Comparison of ENCODE assay signal across 1 cellular context in the genomic region with DNA sequence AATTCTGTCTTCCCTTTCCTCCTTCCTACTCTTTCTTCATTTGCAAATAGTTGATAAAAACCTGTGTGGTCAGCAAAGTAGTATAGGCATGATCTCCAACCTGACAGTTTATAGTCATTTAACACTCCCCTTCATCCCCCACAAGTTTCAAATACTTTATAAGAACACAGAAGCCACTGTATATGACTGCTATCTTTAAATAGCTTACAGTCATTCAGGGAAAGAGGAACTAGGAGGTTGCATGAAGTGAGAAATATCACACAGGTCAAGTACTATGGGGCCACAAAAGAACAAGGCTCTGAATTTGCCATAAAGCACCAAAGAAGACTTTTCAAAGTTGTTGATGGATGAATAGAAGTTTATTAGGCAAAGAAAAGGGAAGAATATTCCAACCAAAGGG.
TF ChIP-seq lines count a peak whose summit lies in the region.

No MANE protein-coding gene starts in this region.

TF ChIP-seq in GM12878, 131 proteins besides CTCF, POLR2A, EP300 and RAD21 (continued from another document and continues in another):
- TF ChIP-seq, protein P1, sequence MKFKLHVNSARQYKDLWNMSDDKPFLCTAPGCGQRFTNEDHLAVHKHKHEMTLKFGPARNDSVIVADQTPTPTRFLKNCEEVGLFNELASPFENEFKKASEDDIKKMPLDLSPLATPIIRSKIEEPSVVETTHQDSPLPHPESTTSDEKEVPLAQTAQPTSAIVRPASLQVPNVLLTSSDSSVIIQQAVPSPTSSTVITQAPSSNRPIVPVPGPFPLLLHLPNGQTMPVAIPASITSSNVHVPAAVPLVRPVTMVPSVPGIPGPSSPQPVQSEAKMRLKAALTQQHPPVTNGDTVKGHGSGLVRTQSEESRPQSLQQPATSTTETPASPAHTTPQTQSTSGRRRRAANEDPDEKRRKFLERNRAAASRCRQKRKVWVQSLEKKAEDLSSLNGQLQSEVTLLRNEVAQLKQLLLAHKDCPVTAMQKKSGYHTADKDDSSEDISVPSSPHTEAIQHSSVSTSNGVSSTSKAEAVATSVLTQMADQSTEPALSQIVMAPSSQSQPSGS (IDR thresholded peaks at IDR 0.05; ENCODE audit: low read length) = peak; percentile 88
- TF ChIP-seq ESRRA (IDR thresholded peaks at IDR 0.05; ENCODE audit: low read length) (no peak), MTA2 (IDR thresholded peaks at IDR 0.05; ENCODE audit: low read depth) (peak; percentile 89), CHD2 (IDR thresholded peaks at IDR 0.05; ENCODE audit: borderline replicate concordance, low read depth, low read length) (no peak; the same call in 1 of the 2 replicates), FOS (IDR thresholded peaks at IDR 0.05; ENCODE audit: borderline replicate concordance, extremely low read depth, insufficient read length) (no peak), EED (IDR thresholded peaks at IDR 0.05; ENCODE audit: low read depth) (no peak), ZNF384 (IDR thresholded peaks at IDR 0.05; ENCODE audit: borderline replicate concordance, low read depth, low read length) (no peak), NFIC (IDR thresholded peaks at IDR 0.05; ENCODE audit: low read depth, low read length) (peak; percentile 91), IKZF2 (IDR thresholded peaks at IDR 0.05) (peak; percentile 92), STAT3 (IDR thresholded peaks at IDR 0.05; ENCODE audit: low read depth, low read length) (no peak), CEBPZ (IDR thresholded peaks at IDR 0.05; ENCODE audit: low read depth, low read length) (no peak), IRF5 (IDR thresholded peaks at IDR 0.05; ENCODE audit: borderline replicate concordance) (no peak), RELA (IDR thresholded peaks at IDR 0.05; ENCODE audit: borderline replicate concordance, partially characterized antibody) (no peak), SIX5 (IDR thresholded peaks at IDR 0.05; ENCODE audit: low read depth, low read length, severe bottlenecking) (no peak), ZZZ3 (IDR thresholded peaks at IDR 0.05; ENCODE audit: control insufficient read depth, insufficient read length, low read depth) (no peak), NFXL1 (IDR thresholded peaks at IDR 0.05; ENCODE audit: borderline replicate concordance) (no peak), DPF2 (IDR thresholded peaks at IDR 0.05) (peak; percentile 94), CHD4 (IDR thresholded peaks at IDR 0.05) (no peak), SP1 (IDR thresholded peaks at IDR 0.05; ENCODE audit: low read depth, low read length) (peak; percentile 17), HDGF (IDR thresholded peaks at IDR 0.05) (no peak), BACH1 (IDR thresholded peaks at IDR 0.05; ENCODE audit: borderline replicate concordance) (peak; percentile 87; the same call in 1 of the 2 replicates), ATF3 (IDR thresholded peaks at IDR 0.05; ENCODE audit: borderline replicate concordance, extremely low read depth, low read depth, low read length) (no peak), JUND (IDR thresholded peaks at IDR 0.05; ENCODE audit: low read depth, low read length) (peak; percentile 75; the same call in 1 of the 2 replicates), NRF1 (conservative IDR thresholded peaks at IDR 0.05; ENCODE audit: low read depth, low read length) (no peak), MEF2B (IDR thresholded peaks at IDR 0.05; ENCODE audit: partially characterized antibody, poor library complexity, severe bottlenecking) (peak; percentile 92), SREBF1 (IDR thresholded peaks at IDR 0.05; ENCODE audit: low read length) (peak; percentile 67; the same call in 1 of the 2 replicates), SMAD1 (IDR thresholded peaks at IDR 0.05; ENCODE audit: low read depth, partially characterized antibody) (no peak), HDAC6 (IDR thresholded peaks at IDR 0.05; ENCODE audit: unreplicated experiment) (no peak), ETV6 (conservative IDR thresholded peaks at IDR 0.05 in 1 of 2, IDR thresholded peaks at IDR 0.05 in 1 of 2; ENCODE audit: borderline replicate concordance in 1 of 2, low read depth in 1 of 2) (no peak), SPI1 (IDR thresholded peaks at IDR 0.05; ENCODE audit: borderline replicate concordance, insufficient read depth, low read depth, low read length) (peak; percentile 84), LARP7 (IDR thresholded peaks at IDR 0.05) (no peak), PAX8 (IDR thresholded peaks at IDR 0.05) (no peak), BMI1 (IDR thresholded peaks at IDR 0.05; ENCODE audit: borderline replicate concordance) (peak; percentile 84), RB1 (IDR thresholded peaks at IDR 0.05; ENCODE audit: borderline replicate concordance) (no peak), TAF1 (IDR thresholded peaks at IDR 0.05; ENCODE audit: borderline replicate concordance, low read depth, low read length) (no peak), PRDM15 (CRISPR knock-in tag; IDR thresholded peaks at IDR 0.05) (no peak), PAX5 (IDR thresholded peaks at IDR 0.05; ENCODE audit: borderline replicate concordance, low read depth, low read length) (peak; percentile 80; the same call in 1 of the 2 replicates), GATAD2B (conservative IDR thresholded peaks at IDR 0.05; ENCODE audit: low read depth) (0 out of 2 replicates have a peak, but pooled peaks have one; percentile 25)
- TF ChIP-seq, protein P2, sequence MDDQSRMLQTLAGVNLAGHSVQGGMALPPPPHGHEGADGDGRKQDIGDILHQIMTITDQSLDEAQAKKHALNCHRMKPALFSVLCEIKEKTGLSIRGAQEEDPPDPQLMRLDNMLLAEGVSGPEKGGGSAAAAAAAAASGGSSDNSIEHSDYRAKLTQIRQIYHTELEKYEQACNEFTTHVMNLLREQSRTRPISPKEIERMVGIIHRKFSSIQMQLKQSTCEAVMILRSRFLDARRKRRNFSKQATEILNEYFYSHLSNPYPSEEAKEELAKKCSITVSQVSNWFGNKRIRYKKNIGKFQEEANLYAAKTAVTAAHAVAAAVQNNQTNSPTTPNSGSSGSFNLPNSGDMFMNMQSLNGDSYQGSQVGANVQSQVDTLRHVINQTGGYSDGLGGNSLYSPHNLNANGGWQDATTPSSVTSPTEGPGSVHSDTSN (IDR thresholded peaks at IDR 0.05; ENCODE audit: insufficient replicate concordance, low read depth, low read length) = no peak
- TF ChIP-seq, protein P3, sequence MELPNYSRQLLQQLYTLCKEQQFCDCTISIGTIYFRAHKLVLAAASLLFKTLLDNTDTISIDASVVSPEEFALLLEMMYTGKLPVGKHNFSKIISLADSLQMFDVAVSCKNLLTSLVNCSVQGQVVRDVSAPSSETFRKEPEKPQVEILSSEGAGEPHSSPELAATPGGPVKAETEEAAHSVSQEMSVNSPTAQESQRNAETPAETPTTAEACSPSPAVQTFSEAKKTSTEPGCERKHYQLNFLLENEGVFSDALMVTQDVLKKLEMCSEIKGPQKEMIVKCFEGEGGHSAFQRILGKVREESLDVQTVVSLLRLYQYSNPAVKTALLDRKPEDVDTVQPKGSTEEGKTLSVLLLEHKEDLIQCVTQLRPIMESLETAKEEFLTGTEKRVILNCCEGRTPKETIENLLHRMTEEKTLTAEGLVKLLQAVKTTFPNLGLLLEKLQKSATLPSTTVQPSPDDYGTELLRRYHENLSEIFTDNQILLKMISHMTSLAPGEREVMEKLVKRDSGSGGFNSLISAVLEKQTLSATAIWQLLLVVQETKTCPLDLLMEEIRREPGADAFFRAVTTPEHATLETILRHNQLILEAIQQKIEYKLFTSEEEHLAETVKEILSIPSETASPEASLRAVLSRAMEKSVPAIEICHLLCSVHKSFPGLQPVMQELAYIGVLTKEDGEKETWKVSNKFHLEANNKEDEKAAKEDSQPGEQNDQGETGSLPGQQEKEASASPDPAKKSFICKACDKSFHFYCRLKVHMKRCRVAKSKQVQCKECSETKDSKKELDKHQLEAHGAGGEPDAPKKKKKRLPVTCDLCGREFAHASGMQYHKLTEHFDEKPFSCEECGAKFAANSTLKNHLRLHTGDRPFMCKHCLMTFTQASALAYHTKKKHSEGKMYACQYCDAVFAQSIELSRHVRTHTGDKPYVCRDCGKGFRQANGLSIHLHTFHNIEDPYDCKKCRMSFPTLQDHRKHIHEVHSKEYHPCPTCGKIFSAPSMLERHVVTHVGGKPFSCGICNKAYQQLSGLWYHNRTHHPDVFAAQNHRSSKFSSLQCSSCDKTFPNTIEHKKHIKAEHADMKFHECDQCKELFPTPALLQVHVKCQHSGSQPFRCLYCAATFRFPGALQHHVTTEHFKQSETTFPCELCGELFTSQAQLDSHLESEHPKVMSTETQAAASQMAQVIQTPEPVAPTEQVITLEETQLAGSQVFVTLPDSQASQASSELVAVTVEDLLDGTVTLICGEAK (IDR thresholded peaks at IDR 0.05; ENCODE audit: borderline replicate concordance) = no peak
- TF ChIP-seq, protein P4, sequence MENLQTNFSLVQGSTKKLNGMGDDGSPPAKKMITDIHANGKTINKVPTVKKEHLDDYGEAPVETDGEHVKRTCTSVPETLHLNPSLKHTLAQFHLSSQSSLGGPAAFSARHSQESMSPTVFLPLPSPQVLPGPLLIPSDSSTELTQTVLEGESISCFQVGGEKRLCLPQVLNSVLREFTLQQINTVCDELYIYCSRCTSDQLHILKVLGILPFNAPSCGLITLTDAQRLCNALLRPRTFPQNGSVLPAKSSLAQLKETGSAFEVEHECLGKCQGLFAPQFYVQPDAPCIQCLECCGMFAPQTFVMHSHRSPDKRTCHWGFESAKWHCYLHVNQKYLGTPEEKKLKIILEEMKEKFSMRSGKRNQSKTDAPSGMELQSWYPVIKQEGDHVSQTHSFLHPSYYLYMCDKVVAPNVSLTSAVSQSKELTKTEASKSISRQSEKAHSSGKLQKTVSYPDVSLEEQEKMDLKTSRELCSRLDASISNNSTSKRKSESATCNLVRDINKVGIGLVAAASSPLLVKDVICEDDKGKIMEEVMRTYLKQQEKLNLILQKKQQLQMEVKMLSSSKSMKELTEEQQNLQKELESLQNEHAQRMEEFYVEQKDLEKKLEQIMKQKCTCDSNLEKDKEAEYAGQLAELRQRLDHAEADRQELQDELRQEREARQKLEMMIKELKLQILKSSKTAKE (IDR thresholded peaks at IDR 0.05; ENCODE audit: low read depth, poor library complexity, severe bottlenecking) = peak; percentile 37
- TF ChIP-seq, protein P5, sequence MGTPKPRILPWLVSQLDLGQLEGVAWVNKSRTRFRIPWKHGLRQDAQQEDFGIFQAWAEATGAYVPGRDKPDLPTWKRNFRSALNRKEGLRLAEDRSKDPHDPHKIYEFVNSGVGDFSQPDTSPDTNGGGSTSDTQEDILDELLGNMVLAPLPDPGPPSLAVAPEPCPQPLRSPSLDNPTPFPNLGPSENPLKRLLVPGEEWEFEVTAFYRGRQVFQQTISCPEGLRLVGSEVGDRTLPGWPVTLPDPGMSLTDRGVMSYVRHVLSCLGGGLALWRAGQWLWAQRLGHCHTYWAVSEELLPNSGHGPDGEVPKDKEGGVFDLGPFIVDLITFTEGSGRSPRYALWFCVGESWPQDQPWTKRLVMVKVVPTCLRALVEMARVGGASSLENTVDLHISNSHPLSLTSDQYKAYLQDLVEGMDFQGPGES (IDR thresholded peaks at IDR 0.05) = no peak
